In the genomic region with DNA sequence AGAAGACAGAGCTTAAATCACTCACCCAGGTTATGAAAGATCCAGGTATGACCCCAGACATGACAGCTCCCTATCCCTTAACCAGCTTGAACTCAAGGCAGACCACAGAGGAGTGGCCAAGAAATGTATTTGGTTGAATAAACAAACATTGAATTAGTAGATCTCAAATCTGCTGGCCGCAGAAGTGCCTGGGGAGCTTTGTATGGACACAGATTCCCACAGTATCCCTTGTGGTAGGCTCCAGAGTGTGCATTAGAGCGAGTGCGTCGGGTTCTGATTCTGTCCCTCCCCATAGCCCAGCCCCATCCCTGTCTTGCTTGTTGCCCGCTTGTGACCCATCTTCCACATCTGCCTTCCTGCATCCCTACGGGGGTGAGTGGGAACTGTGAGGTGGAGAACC, we compare ENCODE assay signal across 15 cellular contexts.
"Had no signal": no experiment of that assay in that cellular context is flagged by ENCODE, and none has a peak within 500 bp of the region (broad histone marks: within the 10 kb centered on the region; RNA-seq: fewer than 3 reads in every experiment).

No MANE protein-coding gene starts in this region.

- ATAC-seq: activated naive CD4-positive, alpha-beta T cell treated with anti-CD3 and anti-CD28 coated beads, Interleukin-2, amount 50 U/mL, for 72 hours; effector memory CD8-positive, alpha-beta T cell; left colon; naive thymus-derived CD4-positive, alpha-beta T cell had no signal

- H3K27ac ChIP-seq: coronary artery, skin epidermis, thoracic aorta had no signal

- H3K9me3 ChIP-seq: stomach, thoracic aorta had no signal

- H3K4me3 ChIP-seq: coronary artery, lung, skin epidermis, stomach, thoracic aorta had no signal

- DNase-seq: activated CD4-positive, alpha-beta T cell treated with anti-CD3 and anti-CD28 coated beads, Interleukin-2, amount 10 ng/mL, durations not matched to agents 7 days and 5 days; activated CD4-positive, CD25-positive, alpha-beta regulatory T cell; activated effector memory CD4-positive, alpha-beta T cell treated with Interleukin-2 at 50 U/mL for 16 hours; activated T-cell treated with anti-CD3 and anti-CD28 coated beads, Interleukin-2, amount 50 U/mL, for 1 hour; aorta; effector memory CD8-positive, alpha-beta T cell; left colon; naive thymus-derived CD4-positive, alpha-beta T cell; stomach; T-helper 2 cell had no signal

- H3K36me3 ChIP-seq: stomach, thoracic aorta had no signal
